9 cellular contexts compared by ENCODE assay signal in genomic region chr12:21394830-21395626, GRCh38. TPM values are rescaled to one million over a fixed set of nuclear protein-coding genes. Genes with fewer than 3 reads are reported as not detected.
DNase-seq lines count a peak whose midpoint lies in the region; ATAC-seq and TF ChIP-seq lines count a peak whose summit lies in the region.
"Not testable (repeated sequence)": the region's sequence is repeated elsewhere in the genome, so short reads cannot be mapped to it uniquely, and the experiment has no call there.
"Had no signal": no experiment of that assay in that cellular context is flagged by ENCODE, and none has a peak within 500 bp of the region (broad histone marks: within the 10 kb centered on the region; RNA-seq: fewer than 3 reads in every experiment).

No MANE protein-coding gene starts in this region.

- not testable (repeated sequence) for H3K9me3 ChIP-seq in iPS-18a (ENCODE audit: control insufficient read depth, low read depth, low read length); neural progenitor cell (ENCODE audit: low read depth)

- peak; percentile 39 for ATAC-seq in WTC11

- not testable (repeated sequence) for H3K79me2 ChIP-seq in neural progenitor cell (ENCODE audit: low read depth)

- H3K36me3 ChIP-seq in iPS-18a (ENCODE audit: control insufficient read depth, low read depth, low read length); neural progenitor cell: not testable (repeated sequence)

- H2AFZ ChIP-seq in neural progenitor cell (replicated peaks), result peak overlapping the region; percentile 63

- H3K27me3 ChIP-seq in iPS-18a (ENCODE audit: control insufficient read depth, insufficient read depth, low read length); neural progenitor cell: not testable (repeated sequence)

- H3K4me1 Mint-ChIP-seq in WTC11, result peaks cover 29% of the 10 kb centered on the region
- H3K4me1 Mint-ChIP-seq in neural progenitor cell, result not testable (repeated sequence)

- TF ChIP-seq CTCF in WTC11 (IDR thresholded peaks at IDR 0.05); fibroblast of villous mesenchyme (IDR thresholded peaks at IDR 0.05; ENCODE audit: insufficient read depth, low read depth, low read length); neural progenitor cell (IDR thresholded peaks at IDR 0.05): not testable (repeated sequence)

- H3K27ac Mint-ChIP-seq in WTC11 (peak overlapping the region; percentile 96), neural progenitor cell (peak overlapping the region; percentile 94)

- H3K27me3 Mint-ChIP-seq in WTC11 (ENCODE audit: low read depth); neural progenitor cell (ENCODE audit: insufficient read depth, low read depth): not testable (repeated sequence)

- H4K20me1 ChIP-seq in neural progenitor cell (ENCODE audit: low read depth), result not testable (repeated sequence)

- H3K9me3 Mint-ChIP-seq in WTC11, neural progenitor cell: not testable (repeated sequence)

- H3K36me3 Mint-ChIP-seq in WTC11, neural progenitor cell: not testable (repeated sequence)

- peak overlapping the region; percentile 84 for H3K4me2 ChIP-seq in neural progenitor cell

- H3K9ac ChIP-seq in iPS-18a (ENCODE audit: low read length), result peak overlapping the region; percentile 72
- H3K9ac ChIP-seq in neural progenitor cell, result not testable (repeated sequence)

- H3K27ac ChIP-seq in iPS-18a (ENCODE audit: low read length), result peak overlapping the region; percentile 41
- not testable (repeated sequence) for H3K27ac ChIP-seq in neural progenitor cell

- H3K4me1 ChIP-seq in iPS-18a (ENCODE audit: control insufficient read depth, low read depth, low read length); neural progenitor cell: not testable (repeated sequence)

- peak overlapping the region; percentile 86 for H3K4me3 Mint-ChIP-seq in WTC11
- peak overlapping the region; percentile 82 for H3K4me3 Mint-ChIP-seq in neural progenitor cell

- CTCF ChIA-PET in WTC11 (lab: Charles Lee), result interaction anchor here (1.2 kb wide), 1 partner anchor 56 kb away, joined by 3 read pairs; no protein-coding TSS in a partner anchor

- H3K4me3 ChIP-seq in fibroblast of villous mesenchyme (ENCODE audit: low read depth, low read length) (peak overlapping the region; percentile 27), iPS-18a (ENCODE audit: low read length) (peak overlapping the region; percentile 76), neural progenitor cell (peak overlapping the region; percentile 53)

- POLR2A ChIA-PET in WTC11 (lab: Charles Lee), result not testable (repeated sequence)

- not testable (repeated sequence) for H3F3A ChIP-seq in neural progenitor cell (ENCODE audit: low read depth)

- DNase-seq in ELF-1 (ENCODE audit: low read depth, low spot score) (peak; percentile 53), NCI-H1417 (lab: John Stamatoyannopoulos, UW) (peak in 2 of 3 experiments; percentile 58 to 78), NCI-H526 treated with DMSO at 0.1 percent for 48 hours (lab: John Stamatoyannopoulos, UW) (peak; percentile 31), WTC11 (ENCODE audit: low spot score) (peak; percentile 61)
- not testable (repeated sequence) for DNase-seq in fibroblast of villous mesenchyme (ENCODE audit: low read depth); neural progenitor cell (ENCODE audit: low spot score)

TF ChIP-seq in WTC11, 78 proteins besides CTCF, POLR2A, EP300 and RAD21:
- TF ChIP-seq FOXK1 (CRISPR knock-in tag; IDR thresholded peaks at IDR 0.05) (peak; percentile 84), KAT7 (CRISPR knock-in tag; IDR thresholded peaks at IDR 0.05; ENCODE audit: borderline replicate concordance) (0 out of 2 replicates have a peak, but pooled peaks have one; percentile 46), FOXP4 (CRISPR knock-in tag; IDR thresholded peaks at IDR 0.05) (0 out of 2 replicates have a peak, but pooled peaks have one; percentile 17)

RNA-seq across cellular contexts. Expression of gene IAPP, which starts 22.3 kb away (rescaled TPM):
- total RNA-seq in WTC11 (2021), result not detected in 3 replicates
- not detected in 2 replicates for total RNA-seq in fibroblast of villous mesenchyme
- 0.15 and 0.92 TPM in 2 replicates for total RNA-seq in neural progenitor cell (ENCODE audit: low replicate concordance)
- total RNA-seq: CD4-positive, CD25-positive, alpha-beta regulatory T cell; RPMI7951 had no signal

RNA-seq across cellular contexts. Expression of gene PYROXD1, which starts 42.4 kb away (rescaled TPM):
- total RNA-seq in WTC11 (2021) (4.5 to 6.9 TPM (median 4.9 TPM) in 3 replicates), fibroblast of villous mesenchyme (9.5 and 11.3 TPM in 2 replicates), neural progenitor cell (ENCODE audit: low replicate concordance) (4.5 and 5.1 TPM in 2 replicates)
